In genomic region chr3:72290859-72291641, GRCh38 we compare ENCODE assay signal across 1 cellular context.
TF ChIP-seq lines count a peak whose summit lies in the region.

No MANE protein-coding gene starts in this region.

TF ChIP-seq in K562, 482 proteins besides CTCF, POLR2A, EP300 and RAD21 (continued from another document):
- no peak for TF ChIP-seq PKNOX1 (IDR thresholded peaks at IDR 0.05)
- TF ChIP-seq ARID2 (IDR thresholded peaks at IDR 0.05): peak; percentile 37; the same call in 1 of the 2 replicates
- TF ChIP-seq ZEB2 (IDR thresholded peaks at IDR 0.05): peak; percentile 50; the same call in 1 of the 2 replicates
- no peak for TF ChIP-seq ETV5 (CRISPR knock-in tag; IDR thresholded peaks at IDR 0.05; ENCODE audit: low read depth)
- TF ChIP-seq LARP7 (IDR thresholded peaks at IDR 0.05): peak; percentile 80; the same call in 1 of the 2 replicates
- TF ChIP-seq THRAP3 (IDR thresholded peaks at IDR 0.05; ENCODE audit: borderline replicate concordance): peak; percentile 53; the same call in 1 of the 2 replicates
- TF ChIP-seq RNF2 (IDR thresholded peaks at IDR 0.05): no peak
- 0 out of 2 replicates have a peak, but pooled peaks have one; percentile 44 for TF ChIP-seq HDGF (IDR thresholded peaks at IDR 0.05)
- TF ChIP-seq HDAC1 (IDR thresholded peaks at IDR 0.05): peak in 1 of 2 experiments; percentile 41; a peak in 1 of 4 replicates
- TF ChIP-seq NFIC (IDR thresholded peaks at IDR 0.05): peak; percentile 45; the same call in 1 of the 2 replicates
- TF ChIP-seq GTF2F1 (IDR thresholded peaks at IDR 0.05; ENCODE audit: low read depth, low read length): no peak
- no peak for TF ChIP-seq ZFPM2 (CRISPR knock-in tag; IDR thresholded peaks at IDR 0.05)
- TF ChIP-seq MAZ (CRISPR knock-in tag; conservative IDR thresholded peaks at IDR 0.05 in 1 of 2, IDR thresholded peaks at IDR 0.05 in 1 of 2): no peak
- TF ChIP-seq MYBL2 (IDR thresholded peaks at IDR 0.05; ENCODE audit: low read depth): no peak
- no peak for TF ChIP-seq MYBL2 (CRISPR knock-in tag; IDR thresholded peaks at IDR 0.05; ENCODE audit: borderline replicate concordance)
- TF ChIP-seq IRF1 (CRISPR knock-in tag; IDR thresholded peaks at IDR 0.05; ENCODE audit: borderline replicate concordance): no peak
- no peak for TF ChIP-seq ZNF561 (CRISPR knock-in tag; conservative IDR thresholded peaks at IDR 0.05)
- TF ChIP-seq MGA (IDR thresholded peaks at IDR 0.05): peak; percentile 30; the same call in 1 of the 2 replicates
- TF ChIP-seq AFF1 (IDR thresholded peaks at IDR 0.05; ENCODE audit: low read depth in 1 of 2, partially characterized antibody in 2 of 2): no peak
- TF ChIP-seq ZBTB2 (IDR thresholded peaks at IDR 0.05): 0 out of 2 replicates have a peak, but pooled peaks have one; percentile 42
- no peak for TF ChIP-seq FOXK2 (conservative IDR thresholded peaks at IDR 0.05 in 1 of 2, IDR thresholded peaks at IDR 0.05 in 1 of 2; ENCODE audit: low read depth in 2 of 2)
- TF ChIP-seq CLOCK (CRISPR knock-in tag; IDR thresholded peaks at IDR 0.05; ENCODE audit: borderline replicate concordance): no peak
- 0 out of 2 replicates have a peak, but pooled peaks have one; percentile 32 for TF ChIP-seq HLTF (IDR thresholded peaks at IDR 0.05)
- TF ChIP-seq BRD9 (IDR thresholded peaks at IDR 0.05; ENCODE audit: low read depth, partially characterized antibody): peak; percentile 28
- no peak for TF ChIP-seq HMGXB4 (CRISPR knock-in tag; IDR thresholded peaks at IDR 0.05)
- TF ChIP-seq PML (IDR thresholded peaks at IDR 0.05; ENCODE audit: low read length): no peak
- TF ChIP-seq MLLT1 (IDR thresholded peaks at IDR 0.05): 0 out of 4 replicates have a peak, but pooled peaks of 1 of the 2 experiments have one; percentile 39
- TF ChIP-seq CGGBP1 (CRISPR knock-in tag; IDR thresholded peaks at IDR 0.05): no peak
